ENCODE assay signal across 4 cellular contexts in the genomic region with DNA sequence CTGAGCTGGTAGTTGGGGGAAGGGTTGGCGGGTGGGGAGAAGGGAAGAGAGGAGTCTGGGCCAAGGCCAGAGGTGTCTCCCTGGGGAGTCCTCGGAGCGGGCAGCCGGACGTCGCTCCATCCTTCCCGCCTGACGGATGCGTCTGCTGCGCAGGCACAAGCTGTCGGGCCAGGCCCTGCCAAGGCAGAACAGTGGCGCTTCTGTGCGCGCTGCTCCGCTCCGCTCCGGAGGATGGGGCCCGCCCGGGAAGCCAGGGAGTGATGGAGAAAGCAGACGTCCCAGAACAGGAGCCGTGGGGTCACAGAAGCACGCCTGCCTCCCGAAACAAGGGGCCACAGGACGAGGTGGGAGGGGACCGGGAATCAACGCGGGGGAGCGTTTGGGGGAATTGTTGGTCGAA. TPM values are rescaled to one million over a fixed set of nuclear protein-coding genes. Genes with fewer than 3 reads are reported as not detected.
"Had no signal": no experiment of that assay in that cellular context is flagged by ENCODE, and none has a peak within 500 bp of the region (broad histone marks: within the 10 kb centered on the region; RNA-seq: fewer than 3 reads in every experiment).

No MANE protein-coding gene starts in this region.

RNA-seq across cellular contexts. Expression of a gene that starts 52.6 kb away (rescaled TPM):
- total RNA-seq: activated CD4-positive, alpha-beta T cell treated with anti-CD3 and anti-CD28 coated beads, Interleukin-2, amount 10 ng/mL, durations not matched to agents 24 days and 14 days; activated T-helper 1 cell treated with anti-CD3 and anti-CD28 coated beads, Interleukin-12 subunit alpha, Interleukin-12 subunit beta, Interleukin-2, Interleukin-4 antibody, amounts not matched to agents 30 ng/mL and 10 ng/mL and 1 ng/mL, durations not matched to agents 14 hours and 24 hours and 36 hours; body of pancreas; T-helper 17 cell had no signal
